ENCODE assay signal across 1 cellular context in the genomic region with DNA sequence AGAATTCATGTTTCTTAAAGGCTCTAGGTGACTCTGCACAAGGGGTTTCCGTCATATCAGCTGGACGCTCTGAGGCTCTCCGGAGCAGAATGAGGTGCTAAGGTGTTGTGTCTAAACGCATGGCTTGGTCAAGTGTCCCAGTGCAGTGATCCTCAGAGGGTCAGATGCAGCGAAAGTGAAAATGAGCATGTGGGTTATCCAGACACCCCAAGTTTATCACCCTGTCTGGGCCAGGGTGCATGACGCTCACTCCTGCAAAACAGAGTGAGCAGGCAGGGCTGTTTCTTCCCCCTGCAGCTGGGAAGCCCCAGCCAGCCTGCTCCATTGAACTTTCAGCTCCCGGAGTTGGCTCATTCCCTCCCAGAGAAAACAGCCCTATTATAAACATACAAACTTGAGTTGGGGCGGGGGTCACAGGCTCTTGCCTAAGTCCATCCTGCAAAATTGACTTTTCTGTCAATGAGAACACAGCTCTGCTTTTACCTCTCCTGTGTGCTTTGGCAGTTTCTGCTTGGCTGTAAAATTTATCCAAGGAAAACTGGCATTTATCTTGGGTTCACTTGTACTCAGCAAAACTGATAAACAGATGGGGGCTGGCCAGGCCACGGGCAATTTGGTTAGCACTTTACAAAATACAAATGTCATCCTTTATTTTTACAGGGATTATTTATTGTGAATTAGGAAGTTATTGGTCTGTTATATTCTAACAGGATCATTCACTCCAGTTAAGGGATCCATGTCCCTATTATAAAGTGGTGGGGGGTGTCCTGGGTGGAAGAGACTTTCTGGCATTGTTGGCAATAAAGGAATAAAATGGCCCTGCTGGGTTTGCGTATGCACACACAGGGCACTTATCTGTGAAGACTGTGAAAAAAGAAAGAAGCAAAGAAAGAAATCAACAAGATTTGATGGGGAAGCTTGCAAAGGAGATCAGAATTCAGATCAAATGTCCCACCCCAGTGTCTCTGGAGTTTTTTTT.
A peak's percentile ranks its signal among the peaks of the same experiment; 100 is the strongest.
TF ChIP-seq lines count a peak whose summit lies in the region.

No MANE protein-coding gene starts in this region.

TF ChIP-seq in HepG2, 621 proteins besides CTCF, POLR2A, EP300 and RAD21 (continued from another document and continues in another):
- TF ChIP-seq FOSL2 (CRISPR knock-in tag; IDR thresholded peaks at IDR 0.05) = peak; percentile 79
- peak; percentile 74; the same call in 1 of the 2 replicates for TF ChIP-seq ZNF670 (CRISPR knock-in tag; IDR thresholded peaks at IDR 0.05; ENCODE audit: borderline replicate concordance)
- TF ChIP-seq ATRX (CRISPR knock-in tag; IDR thresholded peaks at IDR 0.05; ENCODE audit: borderline replicate concordance) = no peak
- peak; percentile 24; the same call in 1 of the 2 replicates for TF ChIP-seq ZNF230 (CRISPR knock-in tag; IDR thresholded peaks at IDR 0.05)
- TF ChIP-seq, protein P1, sequence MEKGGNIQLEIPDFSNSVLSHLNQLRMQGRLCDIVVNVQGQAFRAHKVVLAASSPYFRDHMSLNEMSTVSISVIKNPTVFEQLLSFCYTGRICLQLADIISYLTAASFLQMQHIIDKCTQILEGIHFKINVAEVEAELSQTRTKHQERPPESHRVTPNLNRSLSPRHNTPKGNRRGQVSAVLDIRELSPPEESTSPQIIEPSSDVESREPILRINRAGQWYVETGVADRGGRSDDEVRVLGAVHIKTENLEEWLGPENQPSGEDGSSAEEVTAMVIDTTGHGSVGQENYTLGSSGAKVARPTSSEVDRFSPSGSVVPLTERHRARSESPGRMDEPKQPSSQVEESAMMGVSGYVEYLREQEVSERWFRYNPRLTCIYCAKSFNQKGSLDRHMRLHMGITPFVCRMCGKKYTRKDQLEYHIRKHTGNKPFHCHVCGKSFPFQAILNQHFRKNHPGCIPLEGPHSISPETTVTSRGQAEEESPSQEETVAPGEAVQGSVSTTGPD (CRISPR knock-in tag; IDR thresholded peaks at IDR 0.05) = peak; percentile 47; the same call in 1 of the 2 replicates
- no peak for TF ChIP-seq JUND (CRISPR knock-in tag; IDR thresholded peaks at IDR 0.05)
- TF ChIP-seq ZSCAN12 (CRISPR knock-in tag; IDR thresholded peaks at IDR 0.05) = peak; percentile 86
- TF ChIP-seq, protein P2, sequence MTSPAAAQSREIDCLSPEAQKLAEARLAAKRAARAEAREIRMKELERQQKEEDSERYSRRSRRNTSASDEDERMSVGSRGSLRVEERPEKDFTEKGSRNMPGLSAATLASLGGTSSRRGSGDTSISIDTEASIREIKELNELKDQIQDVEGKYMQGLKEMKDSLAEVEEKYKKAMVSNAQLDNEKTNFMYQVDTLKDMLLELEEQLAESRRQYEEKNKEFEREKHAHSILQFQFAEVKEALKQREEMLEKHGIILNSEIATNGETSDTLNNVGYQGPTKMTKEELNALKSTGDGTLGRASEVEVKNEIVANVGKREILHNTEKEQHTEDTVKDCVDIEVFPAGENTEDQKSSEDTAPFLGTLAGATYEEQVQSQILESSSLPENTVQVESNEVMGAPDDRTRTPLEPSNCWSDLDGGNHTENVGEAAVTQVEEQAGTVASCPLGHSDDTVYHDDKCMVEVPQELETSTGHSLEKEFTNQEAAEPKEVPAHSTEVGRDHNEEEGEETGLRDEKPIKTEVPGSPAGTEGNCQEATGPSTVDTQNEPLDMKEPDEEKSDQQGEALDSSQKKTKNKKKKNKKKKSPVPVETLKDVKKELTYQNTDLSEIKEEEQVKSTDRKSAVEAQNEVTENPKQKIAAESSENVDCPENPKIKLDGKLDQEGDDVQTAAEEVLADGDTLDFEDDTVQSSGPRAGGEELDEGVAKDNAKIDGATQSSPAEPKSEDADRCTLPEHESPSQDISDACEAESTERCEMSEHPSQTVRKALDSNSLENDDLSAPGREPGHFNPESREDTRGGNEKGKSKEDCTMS (CRISPR knock-in tag; conservative IDR thresholded peaks at IDR 0.05) = no peak
- peak; percentile 52; the same call in 1 of the 2 replicates for TF ChIP-seq ZMAT3 (CRISPR knock-in tag; conservative IDR thresholded peaks at IDR 0.05)
- no peak for TF ChIP-seq RNF2 (conservative IDR thresholded peaks at IDR 0.05; ENCODE audit: low read depth)
- TF ChIP-seq ZNF292 (CRISPR knock-in tag; IDR thresholded peaks at IDR 0.05; ENCODE audit: borderline replicate concordance, low read depth) = peak; percentile 99
- TF ChIP-seq RCOR2 (CRISPR knock-in tag; IDR thresholded peaks at IDR 0.05) = peak; percentile 90
- peak; percentile 97 for TF ChIP-seq ZNF264 (CRISPR knock-in tag; IDR thresholded peaks at IDR 0.05)
- TF ChIP-seq ZNF792 (CRISPR knock-in tag; IDR thresholded peaks at IDR 0.05) = peak; percentile 87
- TF ChIP-seq ZNF251 (CRISPR knock-in tag; IDR thresholded peaks at IDR 0.05) = no peak
- peak; percentile 85 for TF ChIP-seq ELF3 (CRISPR knock-in tag; IDR thresholded peaks at IDR 0.05)
- peak; percentile 93 for TF ChIP-seq KDM6A (CRISPR knock-in tag; IDR thresholded peaks at IDR 0.05; ENCODE audit: low read depth)
- TF ChIP-seq ISX (CRISPR knock-in tag; conservative IDR thresholded peaks at IDR 0.05) = 0 out of 2 replicates have a peak, but pooled peaks have one; percentile 36
- no peak for TF ChIP-seq SMARCC2 (IDR thresholded peaks at IDR 0.05)
- TF ChIP-seq ZNF713 (CRISPR knock-in tag; IDR thresholded peaks at IDR 0.05) = no peak
- 0 out of 2 replicates have a peak, but pooled peaks have one; percentile 20 for TF ChIP-seq MAF1 (CRISPR knock-in tag; IDR thresholded peaks at IDR 0.05; ENCODE audit: borderline replicate concordance)
- TF ChIP-seq, protein P3, sequence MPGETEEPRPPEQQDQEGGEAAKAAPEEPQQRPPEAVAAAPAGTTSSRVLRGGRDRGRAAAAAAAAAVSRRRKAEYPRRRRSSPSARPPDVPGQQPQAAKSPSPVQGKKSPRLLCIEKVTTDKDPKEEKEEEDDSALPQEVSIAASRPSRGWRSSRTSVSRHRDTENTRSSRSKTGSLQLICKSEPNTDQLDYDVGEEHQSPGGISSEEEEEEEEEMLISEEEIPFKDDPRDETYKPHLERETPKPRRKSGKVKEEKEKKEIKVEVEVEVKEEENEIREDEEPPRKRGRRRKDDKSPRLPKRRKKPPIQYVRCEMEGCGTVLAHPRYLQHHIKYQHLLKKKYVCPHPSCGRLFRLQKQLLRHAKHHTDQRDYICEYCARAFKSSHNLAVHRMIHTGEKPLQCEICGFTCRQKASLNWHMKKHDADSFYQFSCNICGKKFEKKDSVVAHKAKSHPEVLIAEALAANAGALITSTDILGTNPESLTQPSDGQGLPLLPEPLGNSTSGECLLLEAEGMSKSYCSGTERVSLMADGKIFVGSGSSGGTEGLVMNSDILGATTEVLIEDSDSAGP (CRISPR knock-in tag; IDR thresholded peaks at IDR 0.05; ENCODE audit: borderline replicate concordance) = no peak; the same call in 1 of the 2 replicates
- peak; percentile 59; the same call in 1 of the 2 replicates for TF ChIP-seq ZNF564 (CRISPR knock-in tag; IDR thresholded peaks at IDR 0.05)
- no peak for TF ChIP-seq HNRNPK (IDR thresholded peaks at IDR 0.05; ENCODE audit: low read depth, low read length, poor library complexity, severe bottlenecking)
- peak; percentile 95; the same call in 1 of the 2 replicates for TF ChIP-seq CHD4 (IDR thresholded peaks at IDR 0.05; ENCODE audit: borderline replicate concordance, low read length)
- TF ChIP-seq ZNF121 (CRISPR knock-in tag; IDR thresholded peaks at IDR 0.05) = peak; percentile 93
- peak; percentile 86 for TF ChIP-seq BCL6 (CRISPR knock-in tag; IDR thresholded peaks at IDR 0.05)
- peak; percentile 86 for TF ChIP-seq HDAC1 (CRISPR knock-in tag; IDR thresholded peaks at IDR 0.05)
- TF ChIP-seq SETDB1 (CRISPR knock-in tag; IDR thresholded peaks at IDR 0.05; ENCODE audit: borderline replicate concordance) = no peak
- peak; percentile 88 for TF ChIP-seq BORCS8-MEF2B (CRISPR knock-in tag; IDR thresholded peaks at IDR 0.05)
- TF ChIP-seq, protein P4, sequence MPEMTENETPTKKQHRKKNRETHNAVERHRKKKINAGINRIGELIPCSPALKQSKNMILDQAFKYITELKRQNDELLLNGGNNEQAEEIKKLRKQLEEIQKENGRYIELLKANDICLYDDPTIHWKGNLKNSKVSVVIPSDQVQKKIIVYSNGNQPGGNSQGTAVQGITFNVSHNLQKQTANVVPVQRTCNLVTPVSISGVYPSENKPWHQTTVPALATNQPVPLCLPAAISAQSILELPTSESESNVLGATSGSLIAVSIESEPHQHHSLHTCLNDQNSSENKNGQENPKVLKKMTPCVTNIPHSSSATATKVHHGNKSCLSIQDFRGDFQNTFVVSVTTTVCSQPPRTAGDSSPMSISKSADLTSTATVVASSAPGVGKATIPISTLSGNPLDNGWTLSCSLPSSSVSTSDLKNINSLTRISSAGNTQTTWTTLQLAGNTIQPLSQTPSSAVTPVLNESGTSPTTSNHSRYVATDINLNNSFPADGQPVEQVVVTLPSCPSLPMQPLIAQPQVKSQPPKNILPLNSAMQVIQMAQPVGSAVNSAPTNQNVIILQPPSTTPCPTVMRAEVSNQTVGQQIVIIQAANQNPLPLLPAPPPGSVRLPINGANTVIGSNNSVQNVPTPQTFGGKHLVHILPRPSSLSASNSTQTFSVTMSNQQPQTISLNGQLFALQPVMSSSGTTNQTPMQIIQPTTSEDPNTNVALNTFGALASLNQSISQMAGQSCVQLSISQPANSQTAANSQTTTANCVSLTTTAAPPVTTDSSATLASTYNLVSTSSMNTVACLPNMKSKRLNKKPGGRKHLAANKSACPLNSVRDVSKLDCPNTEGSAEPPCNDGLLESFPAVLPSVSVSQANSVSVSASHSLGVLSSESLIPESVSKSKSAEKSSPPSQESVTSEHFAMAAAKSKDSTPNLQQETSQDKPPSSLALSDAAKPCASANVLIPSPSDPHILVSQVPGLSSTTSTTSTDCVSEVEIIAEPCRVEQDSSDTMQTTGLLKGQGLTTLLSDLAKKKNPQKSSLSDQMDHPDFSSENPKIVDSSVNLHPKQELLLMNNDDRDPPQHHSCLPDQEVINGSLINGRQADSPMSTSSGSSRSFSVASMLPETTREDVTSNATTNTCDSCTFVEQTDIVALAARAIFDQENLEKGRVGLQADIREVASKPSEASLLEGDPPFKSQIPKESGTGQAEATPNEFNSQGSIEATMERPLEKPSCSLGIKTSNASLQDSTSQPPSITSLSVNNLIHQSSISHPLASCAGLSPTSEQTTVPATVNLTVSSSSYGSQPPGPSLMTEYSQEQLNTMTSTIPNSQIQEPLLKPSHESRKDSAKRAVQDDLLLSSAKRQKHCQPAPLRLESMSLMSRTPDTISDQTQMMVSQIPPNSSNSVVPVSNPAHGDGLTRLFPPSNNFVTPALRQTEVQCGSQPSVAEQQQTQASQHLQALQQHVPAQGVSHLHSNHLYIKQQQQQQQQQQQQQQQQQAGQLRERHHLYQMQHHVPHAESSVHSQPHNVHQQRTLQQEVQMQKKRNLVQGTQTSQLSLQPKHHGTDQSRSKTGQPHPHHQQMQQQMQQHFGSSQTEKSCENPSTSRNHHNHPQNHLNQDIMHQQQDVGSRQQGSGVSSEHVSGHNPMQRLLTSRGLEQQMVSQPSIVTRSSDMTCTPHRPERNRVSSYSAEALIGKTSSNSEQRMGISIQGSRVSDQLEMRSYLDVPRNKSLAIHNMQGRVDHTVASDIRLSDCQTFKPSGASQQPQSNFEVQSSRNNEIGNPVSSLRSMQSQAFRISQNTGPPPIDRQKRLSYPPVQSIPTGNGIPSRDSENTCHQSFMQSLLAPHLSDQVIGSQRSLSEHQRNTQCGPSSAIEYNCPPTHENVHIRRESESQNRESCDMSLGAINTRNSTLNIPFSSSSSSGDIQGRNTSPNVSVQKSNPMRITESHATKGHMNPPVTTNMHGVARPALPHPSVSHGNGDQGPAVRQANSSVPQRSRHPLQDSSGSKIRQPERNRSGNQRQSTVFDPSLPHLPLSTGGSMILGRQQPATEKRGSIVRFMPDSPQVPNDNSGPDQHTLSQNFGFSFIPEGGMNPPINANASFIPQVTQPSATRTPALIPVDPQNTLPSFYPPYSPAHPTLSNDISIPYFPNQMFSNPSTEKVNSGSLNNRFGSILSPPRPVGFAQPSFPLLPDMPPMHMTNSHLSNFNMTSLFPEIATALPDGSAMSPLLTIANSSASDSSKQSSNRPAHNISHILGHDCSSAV (CRISPR knock-in tag; IDR thresholded peaks at IDR 0.05; ENCODE audit: borderline replicate concordance) = no peak
- TF ChIP-seq, protein P5, sequence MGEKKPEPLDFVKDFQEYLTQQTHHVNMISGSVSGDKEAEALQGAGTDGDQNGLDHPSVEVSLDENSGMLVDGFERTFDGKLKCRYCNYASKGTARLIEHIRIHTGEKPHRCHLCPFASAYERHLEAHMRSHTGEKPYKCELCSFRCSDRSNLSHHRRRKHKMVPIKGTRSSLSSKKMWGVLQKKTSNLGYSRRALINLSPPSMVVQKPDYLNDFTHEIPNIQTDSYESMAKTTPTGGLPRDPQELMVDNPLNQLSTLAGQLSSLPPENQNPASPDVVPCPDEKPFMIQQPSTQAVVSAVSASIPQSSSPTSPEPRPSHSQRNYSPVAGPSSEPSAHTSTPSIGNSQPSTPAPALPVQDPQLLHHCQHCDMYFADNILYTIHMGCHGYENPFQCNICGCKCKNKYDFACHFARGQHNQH (CRISPR knock-in tag; IDR thresholded peaks at IDR 0.05) = peak; percentile 83; the same call in 1 of the 2 replicates
- peak; percentile 79 for TF ChIP-seq NKX3-1 (CRISPR knock-in tag; IDR thresholded peaks at IDR 0.05)
- TF ChIP-seq PRPF4 (IDR thresholded peaks at IDR 0.05; ENCODE audit: low read depth, low read length, poor library complexity, severe bottlenecking) = no peak
- TF ChIP-seq RARG (CRISPR knock-in tag; IDR thresholded peaks at IDR 0.05; ENCODE audit: low read depth) = no peak
- TF ChIP-seq SATB2 (CRISPR knock-in tag; IDR thresholded peaks at IDR 0.05) = peak; percentile 64; the same call in 1 of the 2 replicates
- TF ChIP-seq, protein P6, sequence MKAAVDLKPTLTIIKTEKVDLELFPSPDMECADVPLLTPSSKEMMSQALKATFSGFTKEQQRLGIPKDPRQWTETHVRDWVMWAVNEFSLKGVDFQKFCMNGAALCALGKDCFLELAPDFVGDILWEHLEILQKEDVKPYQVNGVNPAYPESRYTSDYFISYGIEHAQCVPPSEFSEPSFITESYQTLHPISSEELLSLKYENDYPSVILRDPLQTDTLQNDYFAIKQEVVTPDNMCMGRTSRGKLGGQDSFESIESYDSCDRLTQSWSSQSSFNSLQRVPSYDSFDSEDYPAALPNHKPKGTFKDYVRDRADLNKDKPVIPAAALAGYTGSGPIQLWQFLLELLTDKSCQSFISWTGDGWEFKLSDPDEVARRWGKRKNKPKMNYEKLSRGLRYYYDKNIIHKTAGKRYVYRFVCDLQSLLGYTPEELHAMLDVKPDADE (CRISPR knock-in tag; IDR thresholded peaks at IDR 0.05) = no peak
- peak; percentile 31; the same call in 1 of the 2 replicates for TF ChIP-seq MAFF (IDR thresholded peaks at IDR 0.05; ENCODE audit: low read depth, low read length)
- no peak for TF ChIP-seq RFX1 (IDR thresholded peaks at IDR 0.05)
- TF ChIP-seq GFI1 (CRISPR knock-in tag; IDR thresholded peaks at IDR 0.05; ENCODE audit: borderline replicate concordance) = no peak; the same call in 1 of the 2 replicates
- TF ChIP-seq, protein P7, sequence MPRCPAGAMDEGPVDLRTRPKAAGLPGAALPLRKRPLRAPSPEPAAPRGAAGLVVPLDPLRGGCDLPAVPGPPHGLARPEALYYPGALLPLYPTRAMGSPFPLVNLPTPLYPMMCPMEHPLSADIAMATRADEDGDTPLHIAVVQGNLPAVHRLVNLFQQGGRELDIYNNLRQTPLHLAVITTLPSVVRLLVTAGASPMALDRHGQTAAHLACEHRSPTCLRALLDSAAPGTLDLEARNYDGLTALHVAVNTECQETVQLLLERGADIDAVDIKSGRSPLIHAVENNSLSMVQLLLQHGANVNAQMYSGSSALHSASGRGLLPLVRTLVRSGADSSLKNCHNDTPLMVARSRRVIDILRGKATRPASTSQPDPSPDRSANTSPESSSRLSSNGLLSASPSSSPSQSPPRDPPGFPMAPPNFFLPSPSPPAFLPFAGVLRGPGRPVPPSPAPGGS (CRISPR knock-in tag; IDR thresholded peaks at IDR 0.05) = no peak
- no peak for TF ChIP-seq ZNF75D (CRISPR knock-in tag; IDR thresholded peaks at IDR 0.05; ENCODE audit: borderline replicate concordance)
- no peak for TF ChIP-seq NR1H2 (CRISPR knock-in tag; IDR thresholded peaks at IDR 0.05; ENCODE audit: borderline replicate concordance, low read depth)
- TF ChIP-seq SP1 (IDR thresholded peaks at IDR 0.05) = no peak
- TF ChIP-seq SP1 (CRISPR knock-in tag; IDR thresholded peaks at IDR 0.05) = no peak
